1 cellular context compared by ENCODE assay signal in genomic region chr15:69413822-69414701, GRCh38.
A peak's percentile ranks its signal among the peaks of the same experiment; 100 is the strongest.
TF ChIP-seq lines count a peak whose summit lies in the region.

KIF23 (plus strand) TSS chr15:69414349; CDS start chr15:69414466, 117 bp downstream.

TF ChIP-seq in A549, 52 proteins besides CTCF, POLR2A, EP300 and RAD21 (continued from another document):
- TF ChIP-seq MYC (IDR thresholded peaks at IDR 0.05; ENCODE audit: borderline replicate concordance, low read length) = peak; percentile 24; the same call in 1 of the 2 replicates
- no peak for TF ChIP-seq NR3C1 (IDR thresholded peaks at IDR 0.05)
- no peak for TF ChIP-seq NPAS2 (CRISPR knock-in tag; IDR thresholded peaks at IDR 0.05; ENCODE audit: borderline replicate concordance)
- TF ChIP-seq POLR2AphosphoS2 (conservative IDR thresholded peaks at IDR 0.05; ENCODE audit: low read length) = 0 out of 2 replicates have a peak, but pooled peaks have one; percentile 56
